In the genomic region with DNA sequence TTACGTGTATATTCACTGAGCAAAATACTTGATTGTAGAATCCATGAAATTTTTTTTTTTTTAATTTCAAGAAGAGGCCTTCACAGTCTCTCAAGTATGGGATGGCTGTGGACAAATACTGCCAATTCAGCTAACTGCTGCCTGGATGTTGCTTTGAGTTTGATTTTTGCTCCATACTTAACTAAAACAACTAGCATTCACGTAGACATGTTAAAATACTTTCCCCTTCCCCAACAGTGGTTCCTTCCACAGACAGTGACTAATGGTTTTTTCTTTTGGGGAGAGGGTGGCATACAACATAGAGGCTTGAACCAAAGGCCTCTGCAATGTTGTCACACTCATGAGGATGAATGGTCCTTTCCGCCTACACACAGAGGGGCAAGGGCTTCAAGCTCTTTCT, we compare ENCODE assay signal across 1 cellular context.
TF ChIP-seq lines count a peak whose summit lies in the region.

No MANE protein-coding gene starts in this region.

TF ChIP-seq in HCT116, 20 proteins besides CTCF, POLR2A, EP300 and RAD21:
- TF ChIP-seq JUND (IDR thresholded peaks at IDR 0.05) (no peak), ELF1 (IDR thresholded peaks at IDR 0.05; ENCODE audit: borderline replicate concordance, low read depth) (no peak), ZFX (IDR thresholded peaks at IDR 0.05) (no peak), YY1 (IDR thresholded peaks at IDR 0.05; ENCODE audit: extremely low read depth, insufficient replicate concordance, low read depth, low read length) (no peak), REST (IDR thresholded peaks at IDR 0.05; ENCODE audit: low read depth) (no peak), SIN3A (IDR thresholded peaks at IDR 0.05; ENCODE audit: low read depth) (no peak), CBX3 (IDR thresholded peaks at IDR 0.05; ENCODE audit: low read depth) (no peak), ZNF274 (IDR thresholded peaks at IDR 0.05; ENCODE audit: low read depth, low read length) (no peak), POLR2AphosphoS5 (IDR thresholded peaks at IDR 0.05; ENCODE audit: low read depth, low read length) (no peak), FOSL1 (IDR thresholded peaks at IDR 0.05; ENCODE audit: low read depth) (no peak), EZH2 (IDR thresholded peaks at IDR 0.05) (no peak), SP1 (IDR thresholded peaks at IDR 0.05; ENCODE audit: low read depth) (no peak), TCF7L2 (IDR thresholded peaks at IDR 0.05; ENCODE audit: borderline replicate concordance, extremely low read depth, insufficient read depth, insufficient read length) (no peak), ATF3 (IDR thresholded peaks at IDR 0.05) (no peak), EGR1 (IDR thresholded peaks at IDR 0.05; ENCODE audit: low read depth) (no peak), SRF (IDR thresholded peaks at IDR 0.05; ENCODE audit: low read depth) (no peak)
- TF ChIP-seq, protein P1, sequence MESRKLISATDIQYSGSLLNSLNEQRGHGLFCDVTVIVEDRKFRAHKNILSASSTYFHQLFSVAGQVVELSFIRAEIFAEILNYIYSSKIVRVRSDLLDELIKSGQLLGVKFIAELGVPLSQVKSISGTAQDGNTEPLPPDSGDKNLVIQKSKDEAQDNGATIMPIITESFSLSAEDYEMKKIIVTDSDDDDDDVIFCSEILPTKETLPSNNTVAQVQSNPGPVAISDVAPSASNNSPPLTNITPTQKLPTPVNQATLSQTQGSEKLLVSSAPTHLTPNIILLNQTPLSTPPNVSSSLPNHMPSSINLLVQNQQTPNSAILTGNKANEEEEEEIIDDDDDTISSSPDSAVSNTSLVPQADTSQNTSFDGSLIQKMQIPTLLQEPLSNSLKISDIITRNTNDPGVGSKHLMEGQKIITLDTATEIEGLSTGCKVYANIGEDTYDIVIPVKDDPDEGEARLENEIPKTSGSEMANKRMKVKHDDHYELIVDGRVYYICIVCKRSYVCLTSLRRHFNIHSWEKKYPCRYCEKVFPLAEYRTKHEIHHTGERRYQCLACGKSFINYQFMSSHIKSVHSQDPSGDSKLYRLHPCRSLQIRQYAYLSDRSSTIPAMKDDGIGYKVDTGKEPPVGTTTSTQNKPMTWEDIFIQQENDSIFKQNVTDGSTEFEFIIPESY (IDR thresholded peaks at IDR 0.05; ENCODE audit: extremely low read depth, insufficient replicate concordance, low read length), result no peak
- TF ChIP-seq, protein P2, sequence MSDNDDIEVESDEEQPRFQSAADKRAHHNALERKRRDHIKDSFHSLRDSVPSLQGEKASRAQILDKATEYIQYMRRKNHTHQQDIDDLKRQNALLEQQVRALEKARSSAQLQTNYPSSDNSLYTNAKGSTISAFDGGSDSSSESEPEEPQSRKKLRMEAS (IDR thresholded peaks at IDR 0.05), result no peak
